Comparison of ENCODE assay signal across 22 cellular contexts in genomic region chr15:50702762-50703334, GRCh38.
"Had no signal": no experiment of that assay in that cellular context is flagged by ENCODE, and none has a peak within 500 bp of the region (broad histone marks: within the 10 kb centered on the region; RNA-seq: fewer than 3 reads in every experiment).

No MANE protein-coding gene starts in this region.

- DNase-seq: activated CD4-positive, alpha-beta memory T cell treated with anti-CD3 and anti-CD28 coated beads, Interleukin-2, amount 10 ng/mL, durations not matched to agents 7 days and 5 days; activated CD4-positive, alpha-beta T cell treated with anti-CD3 and anti-CD28 coated beads for 48 hours; activated effector memory CD4-positive, alpha-beta T cell treated with Interleukin-2 at 50 U/mL for 16 hours; activated naive CD4-positive, alpha-beta T cell treated with anti-CD3 and anti-CD28 coated beads for 36 hours; activated naive CD8-positive, alpha-beta T cell treated with anti-CD3 and anti-CD28 coated beads, Interleukin-2, amount 10 ng/mL, durations not matched to agents 7 days and 5 days; activated T-cell treated with anti-CD3 and anti-CD28 coated beads, Interleukin-2, amount 50 U/mL, for 72 hours; amygdala; effector CD4-positive, alpha-beta T cell; erythroblast; foreskin melanocyte; left ventricle myocardium inferior; ovary; stimulated activated CD4-positive, alpha-beta T cell treated with anti-CD3 and anti-CD28 coated beads, Interleukin-4, amount 100 ng/mL, for 24 hours; stimulated activated naive CD4-positive, alpha-beta T cell treated with Interleukin-2 at 50 U/mL for 16 hours had no signal

- ATAC-seq: activated T-cell treated with anti-CD3 and anti-CD28 coated beads, Interleukin-2, amount 50 U/mL, for 72 hours; natural killer cell treated with Interleukin-12 subunit alpha and Interleukin-12 subunit beta and Interleukin-15 and Interleukin-18, amount 100 ng/mL, for 72 hours had no signal

- H3K27ac ChIP-seq: cardiac muscle cell, left ventricle myocardium inferior, neutrophil, ovary, prostate gland, thoracic aorta, vagina had no signal

- H3K9me3 Mint-ChIP-seq: activated CD4-positive, alpha-beta memory T cell treated with anti-CD3 and anti-CD28 coated beads, Interleukin-2, amount 10 ng/mL, durations not matched to agents 7 days and 5 days; activated naive CD4-positive, alpha-beta T cell treated with anti-CD3 and anti-CD28 coated beads for 36 hours; activated naive CD8-positive, alpha-beta T cell treated with anti-CD3 and anti-CD28 coated beads, Interleukin-2, amount 10 ng/mL, durations not matched to agents 7 days and 5 days; activated T-cell treated with anti-CD3 and anti-CD28 coated beads, Interleukin-2, amount 50 U/mL, for 72 hours; dendritic cell treated with granulocyte-macrophage colony-stimulating factor and Interleukin-4, amounts not matched to agents 40 ng/mL and 50 ng/mL, for 4 days; natural killer cell treated with Interleukin-12 subunit alpha and Interleukin-12 subunit beta and Interleukin-15 and Interleukin-18, amount 100 ng/mL, for 72 hours; type B pancreatic cell had no signal

- H3K36me3 Mint-ChIP-seq: natural killer cell treated with Interleukin-12 subunit alpha and Interleukin-12 subunit beta and Interleukin-15 and Interleukin-18, amount 100 ng/mL, for 72 hours had no signal

- H3K4me3 ChIP-seq: cardiac muscle cell, left ventricle myocardium inferior, ovary, prostate gland, thoracic aorta, vagina had no signal

- H3K9me3 ChIP-seq: left ventricle myocardium inferior, neutrophil, ovary, prostate gland, thoracic aorta, vagina had no signal

- H3K4me1 Mint-ChIP-seq: activated CD4-positive, alpha-beta memory T cell treated with anti-CD3 and anti-CD28 coated beads, Interleukin-2, amount 10 ng/mL, durations not matched to agents 7 days and 5 days had no signal

- H3K36me3 ChIP-seq: ovary, prostate gland had no signal

- H3K4me1 ChIP-seq: left ventricle myocardium inferior, prostate gland, vagina had no signal

- H3K4me3 Mint-ChIP-seq: activated CD4-positive, alpha-beta memory T cell treated with anti-CD3 and anti-CD28 coated beads, Interleukin-2, amount 10 ng/mL, durations not matched to agents 7 days and 5 days; activated naive CD4-positive, alpha-beta T cell treated with anti-CD3 and anti-CD28 coated beads for 36 hours; activated naive CD8-positive, alpha-beta T cell treated with anti-CD3 and anti-CD28 coated beads, Interleukin-2, amount 10 ng/mL, durations not matched to agents 7 days and 5 days; activated T-cell treated with anti-CD3 and anti-CD28 coated beads, Interleukin-2, amount 50 U/mL, for 72 hours; dendritic cell treated with granulocyte-macrophage colony-stimulating factor and Interleukin-4, amounts not matched to agents 40 ng/mL and 50 ng/mL, for 4 days; natural killer cell treated with Interleukin-12 subunit alpha and Interleukin-12 subunit beta and Interleukin-15 and Interleukin-18, amount 100 ng/mL, for 72 hours; type B pancreatic cell had no signal

- H3K27me3 ChIP-seq: cardiac muscle cell, neutrophil, ovary, vagina had no signal

- H3K27me3 Mint-ChIP-seq: activated CD4-positive, alpha-beta memory T cell treated with anti-CD3 and anti-CD28 coated beads, Interleukin-2, amount 10 ng/mL, durations not matched to agents 7 days and 5 days; activated naive CD8-positive, alpha-beta T cell treated with anti-CD3 and anti-CD28 coated beads, Interleukin-2, amount 10 ng/mL, durations not matched to agents 7 days and 5 days; dendritic cell treated with granulocyte-macrophage colony-stimulating factor and Interleukin-4, amounts not matched to agents 40 ng/mL and 50 ng/mL, for 4 days; natural killer cell treated with Interleukin-12 subunit alpha and Interleukin-12 subunit beta and Interleukin-15 and Interleukin-18, amount 100 ng/mL, for 72 hours; type B pancreatic cell had no signal

- H3K27ac Mint-ChIP-seq: activated CD4-positive, alpha-beta memory T cell treated with anti-CD3 and anti-CD28 coated beads, Interleukin-2, amount 10 ng/mL, durations not matched to agents 7 days and 5 days; activated naive CD4-positive, alpha-beta T cell treated with anti-CD3 and anti-CD28 coated beads for 36 hours; activated naive CD8-positive, alpha-beta T cell treated with anti-CD3 and anti-CD28 coated beads, Interleukin-2, amount 10 ng/mL, durations not matched to agents 7 days and 5 days; activated T-cell treated with anti-CD3 and anti-CD28 coated beads, Interleukin-2, amount 50 U/mL, for 72 hours; dendritic cell treated with granulocyte-macrophage colony-stimulating factor and Interleukin-4, amounts not matched to agents 40 ng/mL and 50 ng/mL, for 4 days; natural killer cell treated with Interleukin-12 subunit alpha and Interleukin-12 subunit beta and Interleukin-15 and Interleukin-18, amount 100 ng/mL, for 72 hours; type B pancreatic cell had no signal
